3 cellular contexts compared by ENCODE assay signal in genomic region chr16:82384897-82385296, GRCh38.
TF ChIP-seq lines count a peak whose summit lies in the region.

No MANE protein-coding gene starts in this region.

TF ChIP-seq in SK-N-SH, 30 proteins besides CTCF, POLR2A, EP300 and RAD21 (continued from another document):
- TF ChIP-seq, protein P1, sequence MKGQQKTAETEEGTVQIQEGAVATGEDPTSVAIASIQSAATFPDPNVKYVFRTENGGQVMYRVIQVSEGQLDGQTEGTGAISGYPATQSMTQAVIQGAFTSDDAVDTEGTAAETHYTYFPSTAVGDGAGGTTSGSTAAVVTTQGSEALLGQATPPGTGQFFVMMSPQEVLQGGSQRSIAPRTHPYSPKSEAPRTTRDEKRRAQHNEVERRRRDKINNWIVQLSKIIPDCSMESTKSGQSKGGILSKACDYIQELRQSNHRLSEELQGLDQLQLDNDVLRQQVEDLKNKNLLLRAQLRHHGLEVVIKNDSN (IDR thresholded peaks at IDR 0.05; ENCODE audit: borderline replicate concordance, low read depth) = no peak
- TF ChIP-seq CHD2 (IDR thresholded peaks at IDR 0.05; ENCODE audit: low read length, partially characterized antibody) (peak; percentile 53), RCOR1 (IDR thresholded peaks at IDR 0.05; ENCODE audit: low read length) (peak; percentile 69), YY1 (IDR thresholded peaks at IDR 0.05; ENCODE audit: low read depth) (no peak), IRF3 (IDR thresholded peaks at IDR 0.05; ENCODE audit: low read depth, low read length) (no peak), MAX (IDR thresholded peaks at IDR 0.05; ENCODE audit: low read depth) (no peak), GATA2 (CRISPR knock-in tag; IDR thresholded peaks at IDR 0.05) (peak; percentile 75), MXI1 (IDR thresholded peaks at IDR 0.05; ENCODE audit: low read depth, low read length) (no peak; the same call in 1 of the 2 replicates), SIN3A (IDR thresholded peaks at IDR 0.05; ENCODE audit: borderline replicate concordance, low read depth, low read length) (no peak), TCF12 (IDR thresholded peaks at IDR 0.05) (no peak)
- TF ChIP-seq, protein P2, sequence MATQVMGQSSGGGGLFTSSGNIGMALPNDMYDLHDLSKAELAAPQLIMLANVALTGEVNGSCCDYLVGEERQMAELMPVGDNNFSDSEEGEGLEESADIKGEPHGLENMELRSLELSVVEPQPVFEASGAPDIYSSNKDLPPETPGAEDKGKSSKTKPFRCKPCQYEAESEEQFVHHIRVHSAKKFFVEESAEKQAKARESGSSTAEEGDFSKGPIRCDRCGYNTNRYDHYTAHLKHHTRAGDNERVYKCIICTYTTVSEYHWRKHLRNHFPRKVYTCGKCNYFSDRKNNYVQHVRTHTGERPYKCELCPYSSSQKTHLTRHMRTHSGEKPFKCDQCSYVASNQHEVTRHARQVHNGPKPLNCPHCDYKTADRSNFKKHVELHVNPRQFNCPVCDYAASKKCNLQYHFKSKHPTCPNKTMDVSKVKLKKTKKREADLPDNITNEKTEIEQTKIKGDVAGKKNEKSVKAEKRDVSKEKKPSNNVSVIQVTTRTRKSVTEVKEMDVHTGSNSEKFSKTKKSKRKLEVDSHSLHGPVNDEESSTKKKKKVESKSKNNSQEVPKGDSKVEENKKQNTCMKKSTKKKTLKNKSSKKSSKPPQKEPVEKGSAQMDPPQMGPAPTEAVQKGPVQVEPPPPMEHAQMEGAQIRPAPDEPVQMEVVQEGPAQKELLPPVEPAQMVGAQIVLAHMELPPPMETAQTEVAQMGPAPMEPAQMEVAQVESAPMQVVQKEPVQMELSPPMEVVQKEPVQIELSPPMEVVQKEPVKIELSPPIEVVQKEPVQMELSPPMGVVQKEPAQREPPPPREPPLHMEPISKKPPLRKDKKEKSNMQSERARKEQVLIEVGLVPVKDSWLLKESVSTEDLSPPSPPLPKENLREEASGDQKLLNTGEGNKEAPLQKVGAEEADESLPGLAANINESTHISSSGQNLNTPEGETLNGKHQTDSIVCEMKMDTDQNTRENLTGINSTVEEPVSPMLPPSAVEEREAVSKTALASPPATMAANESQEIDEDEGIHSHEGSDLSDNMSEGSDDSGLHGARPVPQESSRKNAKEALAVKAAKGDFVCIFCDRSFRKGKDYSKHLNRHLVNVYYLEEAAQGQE (IDR thresholded peaks at IDR 0.05; ENCODE audit: low read depth, low read length) = no peak

TF ChIP-seq in SK-N-SH treated with all-trans-retinoic acid at 6 μM for 48 hours, 23 proteins besides CTCF, POLR2A, EP300 and RAD21 (continued from another document):
- no peak for TF ChIP-seq ZNF565 (CRISPR knock-in tag; conservative IDR thresholded peaks at IDR 0.05; ENCODE audit: low read depth)
- TF ChIP-seq ISL1 (CRISPR knock-in tag; IDR thresholded peaks at IDR 0.05) = no peak
- TF ChIP-seq GLIS3 (CRISPR knock-in tag; IDR thresholded peaks at IDR 0.05) = no peak
- TF ChIP-seq POU6F1 (CRISPR knock-in tag; IDR thresholded peaks at IDR 0.05; ENCODE audit: borderline replicate concordance, low read depth) = no peak
- TF ChIP-seq ZNF70 (CRISPR knock-in tag; IDR thresholded peaks at IDR 0.05) = no peak
- no peak for TF ChIP-seq ZC3H10 (CRISPR knock-in tag; IDR thresholded peaks at IDR 0.05)
- no peak for TF ChIP-seq ZFP30 (CRISPR knock-in tag; IDR thresholded peaks at IDR 0.05)
- TF ChIP-seq SNAI2 (CRISPR knock-in tag; IDR thresholded peaks at IDR 0.05) = no peak
- TF ChIP-seq, protein P3, sequence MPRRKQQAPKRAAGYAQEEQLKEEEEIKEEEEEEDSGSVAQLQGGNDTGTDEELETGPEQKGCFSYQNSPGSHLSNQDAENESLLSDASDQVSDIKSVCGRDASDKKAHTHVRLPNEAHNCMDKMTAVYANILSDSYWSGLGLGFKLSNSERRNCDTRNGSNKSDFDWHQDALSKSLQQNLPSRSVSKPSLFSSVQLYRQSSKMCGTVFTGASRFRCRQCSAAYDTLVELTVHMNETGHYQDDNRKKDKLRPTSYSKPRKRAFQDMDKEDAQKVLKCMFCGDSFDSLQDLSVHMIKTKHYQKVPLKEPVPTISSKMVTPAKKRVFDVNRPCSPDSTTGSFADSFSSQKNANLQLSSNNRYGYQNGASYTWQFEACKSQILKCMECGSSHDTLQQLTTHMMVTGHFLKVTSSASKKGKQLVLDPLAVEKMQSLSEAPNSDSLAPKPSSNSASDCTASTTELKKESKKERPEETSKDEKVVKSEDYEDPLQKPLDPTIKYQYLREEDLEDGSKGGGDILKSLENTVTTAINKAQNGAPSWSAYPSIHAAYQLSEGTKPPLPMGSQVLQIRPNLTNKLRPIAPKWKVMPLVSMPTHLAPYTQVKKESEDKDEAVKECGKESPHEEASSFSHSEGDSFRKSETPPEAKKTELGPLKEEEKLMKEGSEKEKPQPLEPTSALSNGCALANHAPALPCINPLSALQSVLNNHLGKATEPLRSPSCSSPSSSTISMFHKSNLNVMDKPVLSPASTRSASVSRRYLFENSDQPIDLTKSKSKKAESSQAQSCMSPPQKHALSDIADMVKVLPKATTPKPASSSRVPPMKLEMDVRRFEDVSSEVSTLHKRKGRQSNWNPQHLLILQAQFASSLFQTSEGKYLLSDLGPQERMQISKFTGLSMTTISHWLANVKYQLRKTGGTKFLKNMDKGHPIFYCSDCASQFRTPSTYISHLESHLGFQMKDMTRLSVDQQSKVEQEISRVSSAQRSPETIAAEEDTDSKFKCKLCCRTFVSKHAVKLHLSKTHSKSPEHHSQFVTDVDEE (CRISPR knock-in tag; IDR thresholded peaks at IDR 0.05) = no peak
- no peak for TF ChIP-seq PATZ1 (CRISPR knock-in tag; IDR thresholded peaks at IDR 0.05; ENCODE audit: borderline replicate concordance)
- TF ChIP-seq BACH2 (CRISPR knock-in tag; IDR thresholded peaks at IDR 0.05; ENCODE audit: borderline replicate concordance) = no peak
TF ChIP-seq in SK-N-SH treated with all-trans-retinoic acid at 6 μM for 48 hours: peak in this region for 0.

TF ChIP-seq in GM12878, 131 proteins besides CTCF, POLR2A, EP300 and RAD21 (continued from another document):
- TF ChIP-seq, protein P1 (IDR thresholded peaks at IDR 0.05; ENCODE audit: borderline replicate concordance, extremely low read length, insufficient read depth, low read depth, low read length) = no peak
- TF ChIP-seq, protein P4, sequence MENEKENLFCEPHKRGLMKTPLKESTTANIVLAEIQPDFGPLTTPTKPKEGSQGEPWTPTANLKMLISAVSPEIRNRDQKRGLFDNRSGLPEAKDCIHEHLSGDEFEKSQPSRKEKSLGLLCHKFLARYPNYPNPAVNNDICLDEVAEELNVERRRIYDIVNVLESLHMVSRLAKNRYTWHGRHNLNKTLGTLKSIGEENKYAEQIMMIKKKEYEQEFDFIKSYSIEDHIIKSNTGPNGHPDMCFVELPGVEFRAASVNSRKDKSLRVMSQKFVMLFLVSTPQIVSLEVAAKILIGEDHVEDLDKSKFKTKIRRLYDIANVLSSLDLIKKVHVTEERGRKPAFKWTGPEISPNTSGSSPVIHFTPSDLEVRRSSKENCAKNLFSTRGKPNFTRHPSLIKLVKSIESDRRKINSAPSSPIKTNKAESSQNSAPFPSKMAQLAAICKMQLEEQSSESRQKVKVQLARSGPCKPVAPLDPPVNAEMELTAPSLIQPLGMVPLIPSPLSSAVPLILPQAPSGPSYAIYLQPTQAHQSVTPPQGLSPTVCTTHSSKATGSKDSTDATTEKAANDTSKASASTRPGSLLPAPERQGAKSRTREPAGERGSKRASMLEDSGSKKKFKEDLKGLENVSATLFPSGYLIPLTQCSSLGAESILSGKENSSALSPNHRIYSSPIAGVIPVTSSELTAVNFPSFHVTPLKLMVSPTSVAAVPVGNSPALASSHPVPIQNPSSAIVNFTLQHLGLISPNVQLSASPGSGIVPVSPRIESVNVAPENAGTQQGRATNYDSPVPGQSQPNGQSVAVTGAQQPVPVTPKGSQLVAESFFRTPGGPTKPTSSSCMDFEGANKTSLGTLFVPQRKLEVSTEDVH (IDR thresholded peaks at IDR 0.05; ENCODE audit: low read depth, partially characterized antibody) = no peak
- TF ChIP-seq SUPT20H (IDR thresholded peaks at IDR 0.05; ENCODE audit: borderline replicate concordance, control insufficient read depth, low read depth, low read length) = no peak
- TF ChIP-seq RCOR1 (conservative IDR thresholded peaks at IDR 0.05; ENCODE audit: low read depth, low read length) = no peak
- TF ChIP-seq SMC3 (IDR thresholded peaks at IDR 0.05; ENCODE audit: borderline replicate concordance, low read length) = no peak
- no peak for TF ChIP-seq MYC (IDR thresholded peaks at IDR 0.05; ENCODE audit: insufficient read depth, insufficient read length, insufficient replicate concordance, low read length, severe bottlenecking)
- TF ChIP-seq NFXL1 (IDR thresholded peaks at IDR 0.05; ENCODE audit: borderline replicate concordance) = no peak
- no peak for TF ChIP-seq ELK1 (IDR thresholded peaks at IDR 0.05; ENCODE audit: low read depth, low read length)
- TF ChIP-seq TCF12 (IDR thresholded peaks at IDR 0.05; ENCODE audit: low read depth, low read length) = no peak
- TF ChIP-seq ZBTB4 (CRISPR knock-in tag; IDR thresholded peaks at IDR 0.05) = no peak
- TF ChIP-seq SREBF1 (IDR thresholded peaks at IDR 0.05; ENCODE audit: low read length) = no peak
- TF ChIP-seq NR2C2 (IDR thresholded peaks at IDR 0.05; ENCODE audit: borderline replicate concordance, control insufficient read depth, insufficient read length, low read depth) = no peak
- no peak for TF ChIP-seq SRF (IDR thresholded peaks at IDR 0.05; ENCODE audit: low read depth in 2 of 2, low read length in 2 of 2)
- TF ChIP-seq PML (IDR thresholded peaks at IDR 0.05; ENCODE audit: low read length) = no peak
- no peak for TF ChIP-seq GABPA (IDR thresholded peaks at IDR 0.05; ENCODE audit: low read depth)
